In genomic region chr6:30942338-30943060, GRCh38 we compare ENCODE assay signal across 9 cellular contexts. TPM values are rescaled to one million over a fixed set of nuclear protein-coding genes. Genes with fewer than 3 reads are reported as not detected.
DNase-seq lines count a peak whose midpoint lies in the region; ATAC-seq and TF ChIP-seq lines count a peak whose summit lies in the region.
"Had no signal": no experiment of that assay in that cellular context is flagged by ENCODE, and none has a peak within 500 bp of the region (broad histone marks: within the 10 kb centered on the region; RNA-seq: fewer than 3 reads in every experiment).

No MANE protein-coding gene starts in this region.

- WGBS in body of pancreas, 2 donors: 13 to 20% methylated on average over 8 to 15 of the region's 15 CpGs

- peak; percentile 77 for TF ChIP-seq CTCF in 22Rv1 (IDR thresholded peaks at IDR 0.05)
- TF ChIP-seq CTCF in body of pancreas (IDR thresholded peaks at IDR 0.05): peak in 5 of 7 experiments; percentile 26 to 61 (median 58)
- peak; percentile 46 for TF ChIP-seq CTCF in upper lobe of right lung (IDR thresholded peaks at IDR 0.05)

- H3K4me1 ChIP-seq in body of pancreas (peaks cover 39% of the 10 kb centered on the region), upper lobe of right lung (peaks cover 6% of the 10 kb centered on the region)

- H3K27ac ChIP-seq in 22Rv1 (no peak overlapping the region), body of pancreas (no peak overlapping the region), upper lobe of right lung (no peak overlapping the region)

- H3K4me3 ChIP-seq in body of pancreas: no peak overlapping the region
- H3K4me3 ChIP-seq in upper lobe of right lung: no peak overlapping the region

- H3K36me3 ChIP-seq in body of pancreas (replicated peaks in 1 of 2; ENCODE audit: insufficient read depth in 1 of 2, low read depth in 2 of 2): no peaks in the 10 kb centered on the region
- H3K36me3 ChIP-seq in upper lobe of right lung: no peaks in the 10 kb centered on the region

- ATAC-seq in body of pancreas (peak; percentile 82), upper lobe of right lung (peak; percentile 95), HG02938 (IDR thresholded peaks at IDR 0.05; ENCODE audit: unreplicated experiment) (no peak)

- intact Hi-C loops in body of pancreas (cut with DNase I) (no loop called here), upper lobe of right lung (cut with DNase I) (no loop called here)

- H3K27me3 ChIP-seq in body of pancreas (no peaks in the 10 kb centered on the region), upper lobe of right lung (no peaks in the 10 kb centered on the region)

- no peaks in the 10 kb centered on the region for H3K9me3 ChIP-seq in body of pancreas
- H3K9me3 ChIP-seq in upper lobe of right lung: no peaks in the 10 kb centered on the region

- DNase-seq in HK-2 (ENCODE audit: unreplicated experiment): peak; percentile 82
- peak; percentile 81 to 85 (median 82) for DNase-seq in body of pancreas
- peak; percentile 96 for DNase-seq in islet precursor cell
- DNase-seq in upper lobe of right lung: peak; percentile 93
- DNase-seq in NOMO-1 (lab: John Stamatoyannopoulos, UW; ENCODE audit: unreplicated experiment in 2 of 2): no peak
- DNase-seq in NCI-H1105 treated with DMSO at 0.1 percent for 48 hours (lab: John Stamatoyannopoulos, UW): no peak
- DNase-seq: activated T-cell treated with anti-CD3 and anti-CD28 coated beads, Interleukin-2, amount 50 U/mL, for 4 hours had no signal

- TF ChIP-seq POLR2A in body of pancreas (IDR thresholded peaks at IDR 0.05): no peak

RNA-seq across cellular contexts. Expression of gene MUCL3, which starts 1.7 kb away (rescaled TPM):
- total RNA-seq in body of pancreas: under 1 TPM; under 0.01 to 0.52 TPM
- 4.6 TPM for total RNA-seq in upper lobe of right lung

RNA-seq across cellular contexts. Expression of gene SFTA2, which starts 10.5 kb away (rescaled TPM):
- total RNA-seq in body of pancreas (1 to 10 TPM in 1 of 2 donors, not detected in 1; 5.2 TPM), upper lobe of right lung (369 TPM)

RNA-seq across cellular contexts. Expression of gene VARS2, which starts 28.5 kb away (rescaled TPM):
- 10 to 100 TPM; 16.6 to 29.7 TPM for total RNA-seq in body of pancreas
- total RNA-seq in upper lobe of right lung: 28.7 TPM

RNA-seq across cellular contexts. Expression of gene GTF2H4, which starts 34.5 kb away (rescaled TPM):
- total RNA-seq in body of pancreas (10 to 100 TPM in 1 of 2 donors, under 1 TPM in 1; 0.66 to 27.2 TPM), upper lobe of right lung (44.6 TPM)

RNA-seq across cellular contexts. Expression of gene MUC21, which starts 41.0 kb away (rescaled TPM):
- total RNA-seq in body of pancreas: not detected
- total RNA-seq in upper lobe of right lung: 1.1 TPM
- total RNA-seq: activated T-cell treated with anti-CD3 and anti-CD28 coated beads, Interleukin-2, amount 50 U/mL, for 4 hours had no signal

Comparison
In these comparisons a context has a peak if more than half of its experiments do, and no peak if none do; other contexts are left out.
1. DNase-seq: peak in HK-2 (single experiment), body of pancreas (4 of 4), islet precursor cell (single experiment) and upper lobe of right lung (single experiment); none in NOMO-1 (0 of 2) and NCI-H1105 treated with DMSO at 0.1 percent for 48 hours (single experiment).
2. RNA of gene SFTA2, which starts 10.5 kb away (total RNA-seq): 369 TPM in upper lobe of right lung (single experiment); 5.2 TPM in body of pancreas; every median in the first group is over 10 times any median in the second.
3. Peak in every context shown above with its lines, with median percentiles within 50 percentile points of each other: CTCF ChIP-seq.